ENCODE assay signal across 8 cellular contexts in the genomic region with DNA sequence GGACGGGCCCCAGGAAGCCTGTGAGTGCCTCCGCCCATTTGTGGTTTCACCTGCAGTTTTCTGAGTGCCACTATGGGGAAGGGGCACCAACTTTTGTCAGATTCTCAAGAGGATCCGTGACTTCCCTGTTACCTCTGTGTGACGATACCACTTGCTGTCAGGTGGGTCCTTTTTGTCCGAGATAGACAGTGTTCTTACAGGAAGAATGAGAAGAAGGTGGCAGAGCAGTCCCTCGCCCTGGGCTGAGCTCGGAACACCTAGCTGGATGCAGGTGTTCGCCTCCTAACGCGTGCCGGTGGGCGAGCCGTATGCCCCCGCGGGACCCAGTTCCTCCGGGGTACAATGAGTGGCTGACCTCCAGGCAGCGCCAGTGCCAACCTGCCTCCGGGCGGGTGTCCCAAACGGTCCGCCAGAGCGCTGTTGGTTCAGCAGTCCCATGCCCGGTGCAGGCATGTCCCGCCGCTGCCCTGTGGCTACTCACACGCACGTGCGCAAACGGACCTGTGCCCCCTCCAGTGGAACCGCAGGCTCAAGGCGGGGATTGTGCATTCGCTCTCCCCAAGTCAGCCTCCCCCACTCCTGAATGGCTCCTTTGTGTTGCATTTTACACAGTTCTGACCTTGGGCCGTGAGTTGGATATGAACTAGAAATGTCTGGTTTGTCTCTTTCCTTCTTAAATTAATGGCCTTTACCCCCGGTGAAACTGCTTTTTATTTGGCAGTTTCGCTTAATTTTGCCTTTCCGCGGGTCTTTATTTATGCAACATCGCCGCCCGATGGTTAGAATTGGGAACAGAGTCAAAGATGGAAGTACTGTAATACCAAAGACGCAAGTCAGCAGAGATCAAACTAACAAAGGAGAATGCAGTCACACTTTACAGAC. TPM values are rescaled to one million over a fixed set of nuclear protein-coding genes. Genes with fewer than 3 reads are reported as not detected.
DNase-seq lines count a peak whose midpoint lies in the region; ATAC-seq, FAIRE-seq and TF ChIP-seq lines count a peak whose summit lies in the region.

No MANE protein-coding gene starts in this region.

- H3K4me2 ChIP-seq in H1 (ENCODE audit: insufficient read depth in 1 of 2, low read depth in 2 of 2, low read length in 2 of 2), result peak overlapping the region; percentile 78 to 98

- peak overlapping the region; percentile 67 for H3K27ac Mint-ChIP-seq in memory B cell

- peak; percentile 44 to 87 (median 70) for TF ChIP-seq CTCF in H1 (IDR thresholded peaks at IDR 0.05; ENCODE audit: control extremely low read depth in 1 of 3, insufficient read depth in 1 of 3, low read depth in 1 of 3, low read length in 3 of 3)

- H4K5ac ChIP-seq in H1 (ENCODE audit: insufficient read length, low read depth, low read length), result no peak overlapping the region

- peaks cover 0 to 14% of the 10 kb centered on the region in 2 experiments; a peak in 3 of 4 replicates for H3K79me2 ChIP-seq in H1 (ENCODE audit: control insufficient read depth in 1 of 2, insufficient read depth in 2 of 2, low read length in 2 of 2)

- no peaks in the 10 kb centered on the region for H3K36me3 ChIP-seq in H1 (ENCODE audit: control insufficient read depth in 2 of 4, insufficient read depth in 4 of 4, low read length in 3 of 4)

- H3K4me1 Mint-ChIP-seq in memory B cell, result peaks cover 17% of the 10 kb centered on the region

- CTCF ChIA-PET in H1 (lab: Charles Lee; ENCODE audit: partially characterized antibody), result interaction anchor here (0.6 to 5.8 kb wide), 17 partner anchors 11 to 213 kb away, joined by 3 to 63 read pairs (median 4); no protein-coding TSS in a partner anchor

- no peak for TF ChIP-seq EP300 in H1 (IDR thresholded peaks at IDR 0.05; ENCODE audit: borderline replicate concordance in 1 of 2, low read depth in 2 of 2, low read length in 2 of 2)

- peaks cover 5 to 31% (median 24%) of the 10 kb centered on the region in 4 experiments for H3K27me3 ChIP-seq in H1 (replicated peaks in 1 of 4; ENCODE audit: control insufficient read depth in 3 of 4, extremely low read depth in 1 of 4, insufficient read depth in 3 of 4, low read length in 3 of 4)

- H3K18ac ChIP-seq in H1 (ENCODE audit: extremely low read depth, low read length), result peak overlapping the region; percentile 88

- no peak overlapping the region for H2AK5ac ChIP-seq in H1 (ENCODE audit: low read depth, low read length)

- no peaks in the 10 kb centered on the region for H3K9me3 ChIP-seq in H1 (ENCODE audit: insufficient read depth in 2 of 2, low read depth in 1 of 2, low read length in 1 of 2)

- H3K23me2 ChIP-seq in H1 (ENCODE audit: low read depth, low read length), result peaks cover 20% of the 10 kb centered on the region

- H4K91ac ChIP-seq in H1 (replicated peaks; ENCODE audit: insufficient read length, low read length), result peak overlapping the region; percentile 29

- POLR2A ChIA-PET in H1 (lab: Charles Lee; ENCODE audit: partially characterized antibody), result interaction anchor here (1.5 to 4.3 kb wide), 3 partner anchors 12 to 306 kb away, joined by 7 to 20 read pairs (median 18); no protein-coding TSS in a partner anchor

- peak overlapping the region; percentile 91 for H2BK5ac ChIP-seq in H1 (ENCODE audit: low read depth, low read length)

- peak; percentile 88 to 92 for TF ChIP-seq RAD21 in H1 (IDR thresholded peaks at IDR 0.05 in 1 of 2, conservative IDR thresholded peaks at IDR 0.05 in 1 of 2; ENCODE audit: low read depth in 2 of 2, low read length in 2 of 2)

- H3K4ac ChIP-seq in H1 (replicated peaks; ENCODE audit: insufficient read length, low read depth, low read length), result peak overlapping the region; percentile 60

- TF ChIP-seq POLR2A in H1 (IDR thresholded peaks at IDR 0.05; ENCODE audit: control extremely low read depth in 1 of 2, low read depth in 2 of 2, low read length in 2 of 2), result no peak

- peak overlapping the region; percentile 43 to 78 (median 62); a peak in 6 of 7 replicates for H3K9ac ChIP-seq in H1 (replicated peaks in 1 of 4; ENCODE audit: extremely low read depth in 1 of 4, low read depth in 3 of 4, low read length in 3 of 4)

- H2BK120ac ChIP-seq in H1 (replicated peaks; ENCODE audit: low read depth, low read length), result no peak overlapping the region

- peaks cover 21% of the 10 kb centered on the region for H3K27me3 Mint-ChIP-seq in memory B cell

- H2BK12ac ChIP-seq in H1 (ENCODE audit: low read depth, low read length), result peak overlapping the region; percentile 89

- peak overlapping the region; percentile 51 to 87 (median 64) for H3K4me3 ChIP-seq in H1 (ENCODE audit: extremely low read depth in 1 of 4, insufficient read depth in 2 of 4, low read depth in 3 of 4, low read length in 4 of 4)

- H3K36me3 Mint-ChIP-seq in memory B cell, result no peaks in the 10 kb centered on the region

- H4K8ac ChIP-seq in H1 (ENCODE audit: extremely low read depth, insufficient read depth, low read length), result peak overlapping the region; percentile 64; the same call in 1 of the 2 replicates

- peaks cover 13 to 16% of the 10 kb centered on the region in 2 experiments for H4K20me1 ChIP-seq in H1 (replicated peaks in 1 of 2; ENCODE audit: control insufficient read depth in 1 of 2, insufficient read depth in 2 of 2, low read length in 2 of 2)

- no peak for FAIRE-seq in H1 (lab: Jason Lieb, UNC)

- no peaks in the 10 kb centered on the region for H3K79me1 ChIP-seq in H1 (ENCODE audit: low read depth, low read length)

- H3K4me1 ChIP-seq in H1 (replicated peaks in 1 of 4; ENCODE audit: control insufficient read depth in 3 of 4, insufficient read depth in 4 of 4, low read length in 3 of 4), result peaks cover 0 to 21% (median 8%) of the 10 kb centered on the region in 4 experiments; a peak in 5 of 7 replicates

- peak overlapping the region; percentile 88 for H3K4me3 Mint-ChIP-seq in memory B cell

- H2AFZ ChIP-seq in H1 (ENCODE audit: low read length), result peak overlapping the region; percentile 65

- H3K23ac ChIP-seq in H1 (ENCODE audit: insufficient read length), result no peak overlapping the region

- 0 out of 2 replicates have a peak overlapping the region, but pooled peaks have one; percentile 84 for H3K27ac ChIP-seq in H1 (ENCODE audit: low read depth, low read length)

- no peak overlapping the region for H3K14ac ChIP-seq in H1 (ENCODE audit: insufficient read length)

- no peak overlapping the region for H3K56ac ChIP-seq in H1 (replicated peaks; ENCODE audit: insufficient read length, low read depth, low read length)

- WGBS in H1 (ENCODE audit: extremely low coverage in 1 of 2, insufficient coverage in 1 of 2, insufficient read length in 1 of 2, insufficient replicate concordance in 2 of 2, low coverage in 1 of 2, low lambda C conversion rate in 2 of 2, missing lambda C conversion rate in 1 of 2), 2 experiments, result 2% methylated on average over 41 of the region's 41 CpGs; no CpG with 5 or more reads in 1 of the 2 experiments

- 0 out of 2 replicates have a peak overlapping the region, but pooled peaks have one; percentile 43 for H2BK20ac ChIP-seq in H1 (ENCODE audit: low read length)

- H3K9me3 Mint-ChIP-seq in memory B cell, result no peaks in the 10 kb centered on the region

- ATAC-seq in HG03460 (IDR thresholded peaks at IDR 0.05; ENCODE audit: unreplicated experiment) (peak; percentile 16), memory B cell (ENCODE audit: low read depth) (peak; percentile 23), HG03469 (IDR thresholded peaks at IDR 0.05; ENCODE audit: unreplicated experiment) (no peak)

- H2BK15ac ChIP-seq in H1 (ENCODE audit: low read length), result peak overlapping the region; percentile 74; the same call in 1 of the 2 replicates

- DNase-seq in DMS79 treated with DMSO at 0.1 percent for 48 hours (lab: John Stamatoyannopoulos, UW), result peak; percentile 88
- DNase-seq in NOMO-1 treated with DMSO at 0.1 percent for 48 hours (lab: John Stamatoyannopoulos, UW; ENCODE audit: unreplicated experiment), result peak; percentile 81
- DNase-seq in activated CD8-positive, alpha-beta memory T cell treated with anti-CD3 and anti-CD28 coated beads for 48 hours (ENCODE audit: low read depth in 2 of 3, low spot score in 2 of 3), result peak; percentile 23 to 39 (median 28)
- DNase-seq in H1 (ENCODE audit: low read depth in 1 of 2, low spot score in 2 of 2), result peak in 1 of 2 experiments; percentile 80
- peak; percentile 70 to 74 for DNase-seq in memory B cell (ENCODE audit: low spot score in 2 of 2)
- peak; percentile 33 to 59 (median 57) for DNase-seq in stimulated activated CD4-positive, alpha-beta T cell treated with anti-CD3 and anti-CD28 coated beads, TNF-alpha, amount 100 ng/mL, for 4 hours (ENCODE audit: low read depth in 3 of 3)

TF ChIP-seq in H1, 55 proteins besides CTCF, POLR2A, EP300 and RAD21 (continues in another document):
- no peak for TF ChIP-seq BRCA1 (IDR thresholded peaks at IDR 0.05; ENCODE audit: low read depth, low read length)
- peak; percentile 28; the same call in 1 of the 2 replicates for TF ChIP-seq RBBP5 (IDR thresholded peaks at IDR 0.05; ENCODE audit: borderline replicate concordance, low read depth, low read length)
- no peak for TF ChIP-seq SUZ12 (IDR thresholded peaks at IDR 0.05; ENCODE audit: low read length)
- peak; percentile 69 to 71; a peak in 2 of 4 replicates for TF ChIP-seq SIN3A (conservative IDR thresholded peaks at IDR 0.05 in 1 of 2, IDR thresholded peaks at IDR 0.05 in 1 of 2; ENCODE audit: low read depth in 1 of 2, low read length in 2 of 2)
- TF ChIP-seq, protein P1, sequence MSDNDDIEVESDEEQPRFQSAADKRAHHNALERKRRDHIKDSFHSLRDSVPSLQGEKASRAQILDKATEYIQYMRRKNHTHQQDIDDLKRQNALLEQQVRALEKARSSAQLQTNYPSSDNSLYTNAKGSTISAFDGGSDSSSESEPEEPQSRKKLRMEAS (IDR thresholded peaks at IDR 0.05), result peak; percentile 90
- peak; percentile 67; the same call in 1 of the 2 replicates for TF ChIP-seq KDM5A (IDR thresholded peaks at IDR 0.05; ENCODE audit: low read length)
- peak; percentile 72 for TF ChIP-seq KDM4A (IDR thresholded peaks at IDR 0.05; ENCODE audit: low read depth, low read length, severe bottlenecking)

RNA-seq across cellular contexts. Expression of a gene that starts 1.1 kb away (rescaled TPM):
- total RNA-seq in H1 (2021; fragmentation: NEBNext Ultra II Directional; extraction: Animal tissue kit (Norgen Biotek cat#: 25700)), result 10.2 and 10.6 TPM in 2 replicates
- 7.7 and 10.7 TPM in 2 replicates for polyA plus RNA-seq in H1 (2011; rRNA removed)
- 7.1 TPM for polyA plus RNA-seq in H1 (2011; cell fraction: cytosol; rRNA removed)
- polyA plus RNA-seq in H1 (2011; cell fraction: nucleus; rRNA removed), result 14.6 TPM
- 7.5 to 10.1 TPM (median 8.7 TPM) in 4 replicates for polyA plus RNA-seq in H1 (2012, experiment 1 of 2)
- 9.5 TPM for polyA plus RNA-seq in H1 (2012, experiment 2 of 2)
- 3.7 TPM for polyA plus RNA-seq in H1 (2013, experiment 1 of 2)
- polyA plus RNA-seq in H1 (2013, experiment 2 of 2), result 4.0 TPM
- polyA minus RNA-seq in H1 (2011; rRNA and poly(A)+ RNA removed), result 4.5 TPM in 2 replicates
- polyA minus RNA-seq in H1 (2011; cell fraction: cytosol; rRNA and poly(A)+ RNA removed), result 5.1 TPM
- polyA minus RNA-seq in H1 (2011; cell fraction: nucleus; rRNA and poly(A)+ RNA removed), result 10.8 TPM
